In genomic region chrX:44224760-44225159, GRCh38 we compare ENCODE assay signal across 31 cellular contexts.
"Had no signal": no experiment of that assay in that cellular context is flagged by ENCODE, and none has a peak within 500 bp of the region (broad histone marks: within the 10 kb centered on the region; RNA-seq: fewer than 3 reads in every experiment).

No MANE protein-coding gene starts in this region.

- DNase-seq: activated CD4-positive, alpha-beta T cell treated with anti-CD3 and anti-CD28 coated beads, Interleukin-2, amount 10 ng/mL, durations not matched to agents 24 days and 14 days; activated CD4-positive, alpha-beta T cell treated with anti-CD3 and anti-CD28 coated beads, Interleukin-2, amount 50 U/mL, for 4 hours; activated CD8-positive, alpha-beta T cell treated with anti-CD3 and anti-CD28 coated beads for 36 hours; activated effector memory CD4-positive, alpha-beta T cell treated with anti-CD3 and anti-CD28 coated beads, Interleukin-2, amount 50 U/mL, for 16 hours; activated naive CD4-positive, alpha-beta T cell treated with Interleukin-2 at 50 U/mL for 16 hours; activated naive CD8-positive, alpha-beta T cell treated with anti-CD3 and anti-CD28 coated beads, Interleukin-2, amount 10 ng/mL, durations not matched to agents 7 days and 5 days; activated T-cell treated with anti-CD3 and anti-CD28 coated beads, Interleukin-2, amount 50 U/mL, for 1 hour; activated T-cell treated with anti-CD3 and anti-CD28 coated beads, Interleukin-2, amount 50 U/mL, for 72 hours; amygdala; Kasumi-1; KG1; MG63; NCI-H1048; NCI-H1105 treated with DMSO at 0.1 percent for 48 hours; NCI-H1436; NCI-H1694; NCI-H1930; NCI-H2081 treated with DMSO at 0.1 percent for 48 hours; NCI-H226; NCI-H446 treated with DMSO at 0.1 percent for 48 hours; NCI-H524; NCI-H69; NCI-H82; PC-9; Right ventricle myocardium superior; T1000 had no signal

- H3K27me3 ChIP-seq: ascending aorta, MG63 had no signal

- H3K9me3 Mint-ChIP-seq: activated CD4-positive, alpha-beta T cell treated with anti-CD3 and anti-CD28 coated beads, Interleukin-2, amount 10 ng/mL, durations not matched to agents 24 days and 14 days; activated CD8-positive, alpha-beta T cell treated with anti-CD3 and anti-CD28 coated beads for 36 hours; activated naive CD4-positive, alpha-beta T cell treated with anti-CD3 and anti-CD28 coated beads, Interleukin-2, amount 50 U/mL, for 24 hours; activated naive CD8-positive, alpha-beta T cell treated with anti-CD3 and anti-CD28 coated beads, Interleukin-2, amount 10 ng/mL, durations not matched to agents 7 days and 5 days; activated T-cell treated with anti-CD3 and anti-CD28 coated beads, Interleukin-2, amount 50 U/mL, for 72 hours; activated T-helper 17 cell treated with anti-CD3 and anti-CD28 coated beads, Interleukin-2, amount 50 U/mL, for 72 hours had no signal

- H3K4me3 Mint-ChIP-seq: activated CD4-positive, alpha-beta T cell treated with anti-CD3 and anti-CD28 coated beads, Interleukin-2, amount 10 ng/mL, durations not matched to agents 24 days and 14 days; activated CD8-positive, alpha-beta T cell treated with anti-CD3 and anti-CD28 coated beads for 36 hours; activated naive CD4-positive, alpha-beta T cell treated with anti-CD3 and anti-CD28 coated beads, Interleukin-2, amount 50 U/mL, for 24 hours; activated naive CD8-positive, alpha-beta T cell treated with anti-CD3 and anti-CD28 coated beads, Interleukin-2, amount 10 ng/mL, durations not matched to agents 7 days and 5 days; activated T-cell treated with anti-CD3 and anti-CD28 coated beads, Interleukin-2, amount 50 U/mL, for 72 hours; activated T-helper 17 cell treated with anti-CD3 and anti-CD28 coated beads, Interleukin-2, amount 50 U/mL, for 72 hours had no signal

- H3K27me3 Mint-ChIP-seq: activated CD4-positive, alpha-beta T cell treated with anti-CD3 and anti-CD28 coated beads, Interleukin-2, amount 10 ng/mL, durations not matched to agents 24 days and 14 days; activated CD8-positive, alpha-beta T cell treated with anti-CD3 and anti-CD28 coated beads for 36 hours; activated naive CD4-positive, alpha-beta T cell treated with anti-CD3 and anti-CD28 coated beads, Interleukin-2, amount 50 U/mL, for 24 hours; activated naive CD8-positive, alpha-beta T cell treated with anti-CD3 and anti-CD28 coated beads, Interleukin-2, amount 10 ng/mL, durations not matched to agents 7 days and 5 days; activated T-helper 17 cell treated with anti-CD3 and anti-CD28 coated beads, Interleukin-2, amount 50 U/mL, for 72 hours had no signal

- H3K36me3 ChIP-seq: ascending aorta, breast epithelium, MG63 had no signal

- H3K4me1 ChIP-seq: ascending aorta, breast epithelium had no signal

- H3K27ac Mint-ChIP-seq: activated CD4-positive, alpha-beta T cell treated with anti-CD3 and anti-CD28 coated beads, Interleukin-2, amount 10 ng/mL, durations not matched to agents 24 days and 14 days; activated CD8-positive, alpha-beta T cell treated with anti-CD3 and anti-CD28 coated beads for 36 hours; activated naive CD4-positive, alpha-beta T cell treated with anti-CD3 and anti-CD28 coated beads, Interleukin-2, amount 50 U/mL, for 24 hours; activated naive CD8-positive, alpha-beta T cell treated with anti-CD3 and anti-CD28 coated beads, Interleukin-2, amount 10 ng/mL, durations not matched to agents 7 days and 5 days; activated T-cell treated with anti-CD3 and anti-CD28 coated beads, Interleukin-2, amount 50 U/mL, for 72 hours; activated T-helper 17 cell treated with anti-CD3 and anti-CD28 coated beads, Interleukin-2, amount 50 U/mL, for 72 hours had no signal

- H3K27ac ChIP-seq: ascending aorta, breast epithelium, PC-9, SK-N-MC had no signal

- H3K4me3 ChIP-seq: ascending aorta, breast epithelium, MG63, PC-9, SK-N-MC had no signal

- H3K4me1 Mint-ChIP-seq: activated naive CD4-positive, alpha-beta T cell treated with anti-CD3 and anti-CD28 coated beads, Interleukin-2, amount 50 U/mL, for 24 hours; activated T-helper 17 cell treated with anti-CD3 and anti-CD28 coated beads, Interleukin-2, amount 50 U/mL, for 72 hours had no signal

- H3K36me3 Mint-ChIP-seq: activated naive CD8-positive, alpha-beta T cell treated with anti-CD3 and anti-CD28 coated beads, Interleukin-2, amount 10 ng/mL, durations not matched to agents 7 days and 5 days had no signal

- H3K9me3 ChIP-seq: ascending aorta, breast epithelium, MG63 had no signal

- ATAC-seq: activated CD8-positive, alpha-beta T cell treated with anti-CD3 and anti-CD28 coated beads for 36 hours; activated T-cell treated with anti-CD3 and anti-CD28 coated beads, Interleukin-2, amount 50 U/mL, for 72 hours; activated T-helper 17 cell treated with anti-CD3 and anti-CD28 coated beads, Interleukin-2, amount 50 U/mL, for 72 hours had no signal
